In genomic region chrX:151396042-151396826, GRCh38 we compare ENCODE assay signal across 8 cellular contexts. TPM values are rescaled to one million over a fixed set of nuclear protein-coding genes. Genes with fewer than 3 reads are reported as not detected.
DNase-seq lines count a peak whose midpoint lies in the region; FAIRE-seq and TF ChIP-seq lines count a peak whose summit lies in the region.

No MANE protein-coding gene starts in this region.

- DNase-seq in GM04504 (ENCODE audit: low read depth) = peak; percentile 25
- DNase-seq in H4 (ENCODE audit: low spot score) = peak; percentile 41
- DNase-seq in MM.1S = peak; percentile 30
- peak; percentile 38 for DNase-seq in stimulated activated CD8-positive, alpha-beta memory T cell treated with anti-CD3 and anti-CD28 coated beads, Interleukin-4, amount 100 ng/mL, for 48 hours
- DNase-seq in GM19238 (ENCODE audit: insufficient read length, low spot score) = no peak

- peak overlapping the region; percentile 51 for H3K4me2 ChIP-seq in MM.1S (ENCODE audit: low read depth, low read length)

- H3K27me3 ChIP-seq in MM.1S (replicated peaks; ENCODE audit: insufficient read depth, low read length) (no peaks in the 10 kb centered on the region), liver (ENCODE audit: control insufficient read depth in 4 of 4, insufficient read depth in 4 of 4, low read length in 3 of 4) (no peaks in the 10 kb centered on the region)

- WGBS in liver = 33% methylated on average over 20 of the region's 20 CpGs

- no peaks in the 10 kb centered on the region for H3K9me2 ChIP-seq in MM.1S (replicated peaks; ENCODE audit: insufficient read depth, low read length)

- H3K27ac ChIP-seq in MM.1S (ENCODE audit: low read length) (peak overlapping the region; percentile 87), liver (ENCODE audit: low read depth in 1 of 2, low read length in 2 of 2) (peak overlapping the region; percentile 97 to 98)

- H3K4me1 ChIP-seq in MM.1S (ENCODE audit: low read length) (peaks cover 6% of the 10 kb centered on the region; the same call in 1 of the 2 replicates), liver (ENCODE audit: control insufficient read depth in 4 of 4, insufficient read depth in 4 of 4, low read length in 3 of 4) (peaks cover 0 to 18% (median 4%) of the 10 kb centered on the region in 4 donors)

- TF ChIP-seq RAD21 in liver (IDR thresholded peaks at IDR 0.05) = no peak

- H2AFZ ChIP-seq in MM.1S (ENCODE audit: low read length) = peak overlapping the region; percentile 15

- H3K9me3 ChIP-seq in MM.1S (replicated peaks; ENCODE audit: insufficient read depth, low read length) (no peaks in the 10 kb centered on the region), liver (ENCODE audit: control insufficient read depth in 4 of 4, low read length in 3 of 4) (no peaks in the 10 kb centered on the region)

- H4K20me1 ChIP-seq in MM.1S (ENCODE audit: insufficient read depth, low read length) = no peaks in the 10 kb centered on the region

- no peaks in the 10 kb centered on the region for H3F3A ChIP-seq in MM.1S (ENCODE audit: insufficient read depth, low read length)

- TF ChIP-seq CTCF in MM.1S (IDR thresholded peaks at IDR 0.05; ENCODE audit: low read length) = no peak
- no peak for TF ChIP-seq CTCF in WI38 (IDR thresholded peaks at IDR 0.05; ENCODE audit: low read depth, low read length)
- no peak for TF ChIP-seq CTCF in liver (IDR thresholded peaks at IDR 0.05; ENCODE audit: low read depth, low read length, missing input control)

- H3K79me2 ChIP-seq in MM.1S (ENCODE audit: low read length) = peaks cover 41% of the 10 kb centered on the region

- FAIRE-seq in colon (lab: Jason Lieb, UNC) = peak; percentile 5

- peak overlapping the region; percentile 61 for H3K4me3 ChIP-seq in MM.1S (ENCODE audit: low read length)
- H3K4me3 ChIP-seq in WI38 (ENCODE audit: low read depth, low read length) = peak overlapping the region; percentile 56
- peak overlapping the region; percentile 60 to 89 (median 77) for H3K4me3 ChIP-seq in liver (ENCODE audit: low read depth in 1 of 3, low read length in 3 of 3)

- no peaks in the 10 kb centered on the region for H3K36me3 ChIP-seq in MM.1S (replicated peaks; ENCODE audit: insufficient read depth, low read length)
- no peaks in the 10 kb centered on the region for H3K36me3 ChIP-seq in liver (ENCODE audit: control insufficient read depth in 4 of 4, insufficient read depth in 3 of 4, low read depth in 1 of 4, low read length in 3 of 4)

- H3K9ac ChIP-seq in MM.1S (ENCODE audit: low read length) (peak overlapping the region; percentile 85), liver (ENCODE audit: low read depth in 1 of 2, low read length in 2 of 2) (peak overlapping the region; percentile 36 to 69)

TF ChIP-seq in liver, 16 proteins besides CTCF, POLR2A, EP300 and RAD21:
- TF ChIP-seq GABPA (IDR thresholded peaks at IDR 0.05 in 1 of 2, conservative IDR thresholded peaks at IDR 0.05 in 1 of 2) (no peak), ZBTB33 (IDR thresholded peaks at IDR 0.05) (no peak), FOXA2 (IDR thresholded peaks at IDR 0.05) (no peak), SP1 (IDR thresholded peaks at IDR 0.05) (peak; percentile 34), NR2F2 (IDR thresholded peaks at IDR 0.05) (peak; percentile 9), TAF1 (conservative IDR thresholded peaks at IDR 0.05) (peak; percentile 36), RXRA (IDR thresholded peaks at IDR 0.05) (peak in 1 of 2 donors; percentile 11)

RNA-seq across cellular contexts. Expression of gene VMA21, which starts 0.8 kb away (rescaled TPM):
- total RNA-seq in H4 (2014; rRNA removed; shearing (Covaris generic)) = 86.5 and 97.4 TPM in 2 replicates
- 10 to 100 TPM; 13.1 to 20.6 TPM for total RNA-seq in liver
- polyA plus RNA-seq in liver = 10 to 100 TPM in 1 of 2 donors, 1 to 10 TPM in 1; 4.1 to 10.6 TPM
